16 cellular contexts compared by ENCODE assay signal in genomic region chr10:104340692-104341091, GRCh38. TPM values are rescaled to one million over a fixed set of nuclear protein-coding genes. Genes with fewer than 3 reads are reported as not detected.
DNase-seq lines count a peak whose midpoint lies in the region; ATAC-seq and TF ChIP-seq lines count a peak whose summit lies in the region.
"Had no signal": no experiment of that assay in that cellular context is flagged by ENCODE, and none has a peak within 500 bp of the region (broad histone marks: within the 10 kb centered on the region; RNA-seq: fewer than 3 reads in every experiment).

No MANE protein-coding gene starts in this region.

- H3K27me3 ChIP-seq in AG04450 (ENCODE audit: control insufficient read depth, insufficient read depth, low read length) = no peaks in the 10 kb centered on the region
- no peaks in the 10 kb centered on the region for H3K27me3 ChIP-seq in RWPE2 (ENCODE audit: insufficient read depth, poor library complexity, severe bottlenecking)
- H3K27me3 ChIP-seq in right atrium auricular region = no peaks in the 10 kb centered on the region
- no peaks in the 10 kb centered on the region for H3K27me3 ChIP-seq in rectal smooth muscle tissue (ENCODE audit: control insufficient read depth, insufficient read depth, low read length)
- H3K27me3 ChIP-seq: suprapubic skin had no signal

- H3K4me1 ChIP-seq in RWPE2 (ENCODE audit: insufficient read depth, poor library complexity, severe bottlenecking) (peaks cover 9% of the 10 kb centered on the region), right atrium auricular region (peaks cover 0 to 48% of the 10 kb centered on the region in 2 donors), rectal smooth muscle tissue (ENCODE audit: control insufficient read depth, insufficient read depth, low read length) (peaks cover 17% of the 10 kb centered on the region)

- H3K9ac ChIP-seq in rectal smooth muscle tissue (ENCODE audit: low read length) = no peak overlapping the region

- DNase-seq in AG04450 (ENCODE audit: low read depth, low spot score) = no peak
- no peak for DNase-seq in RWPE2 (ENCODE audit: low spot score)
- DNase-seq in right atrium auricular region (ENCODE audit: low spot score) = no peak
- no peak for DNase-seq in hypothalamus (lab: John Stamatoyannopoulos, UW)
- no peak for DNase-seq in effector CD4-positive, alpha-beta T cell
- DNase-seq: activated CD4-positive, CD25-positive, alpha-beta regulatory T cell; activated T-cell treated with anti-CD3 and anti-CD28 coated beads for 4 hours; effector memory CD8-positive, alpha-beta T cell; NCI-H1092 treated with DMSO at 0.1 percent for 48 hours; NCI-H2227 treated with DMSO at 0.1 percent for 48 hours; nephron progenitor cell had no signal

- ATAC-seq in RWPE2 (ENCODE audit: low read depth) (no peak), GM21381 (IDR thresholded peaks at IDR 0.05; ENCODE audit: unreplicated experiment) (no peak), GM19023 (IDR thresholded peaks at IDR 0.05; ENCODE audit: unreplicated experiment) (no peak)
- ATAC-seq: effector memory CD8-positive, alpha-beta T cell had no signal

- no peaks in the 10 kb centered on the region; the same call in 1 of the 2 replicates for H3K36me3 ChIP-seq in RWPE2 (ENCODE audit: low read depth)
- H3K36me3 ChIP-seq in right atrium auricular region = peaks cover 4% of the 10 kb centered on the region
- no peaks in the 10 kb centered on the region for H3K36me3 ChIP-seq in rectal smooth muscle tissue (ENCODE audit: control insufficient read depth, insufficient read depth, low read length)
- H3K36me3 ChIP-seq: suprapubic skin had no signal

- H3K9me3 ChIP-seq in AG04450 (ENCODE audit: control insufficient read depth, insufficient read depth, low read length) (peaks cover 4% of the 10 kb centered on the region; the same call in 1 of the 2 replicates), RWPE2 (ENCODE audit: severe bottlenecking) (no peaks in the 10 kb centered on the region), right atrium auricular region (no peaks in the 10 kb centered on the region)
- H3K9me3 ChIP-seq: suprapubic skin had no signal

- no peak overlapping the region for H3K4me3 ChIP-seq in AG04450 (ENCODE audit: low read depth, low read length)
- H3K4me3 ChIP-seq in RWPE2 (ENCODE audit: severe bottlenecking) = no peak overlapping the region
- no peak overlapping the region for H3K4me3 ChIP-seq in right atrium auricular region
- no peak overlapping the region for H3K4me3 ChIP-seq in rectal smooth muscle tissue (ENCODE audit: low read length)

- peak overlapping the region; percentile 21 for H3K27ac ChIP-seq in AG04450 (ENCODE audit: low read depth, low read length)
- H3K27ac ChIP-seq in RWPE2 (ENCODE audit: poor library complexity, severe bottlenecking) = peak overlapping the region; percentile 99
- peak overlapping the region; percentile 99 to 100 for H3K27ac ChIP-seq in right atrium auricular region
- peak overlapping the region; percentile 95 for H3K27ac ChIP-seq in rectal smooth muscle tissue (ENCODE audit: low read depth, low read length)

- POLR2A ChIA-PET in AG04450 (lab: Yijun Ruan, JAX) = no interaction called here

- CTCF ChIA-PET in AG04450 (lab: Charles Lee) = interaction anchor here (1.0 to 3.8 kb wide), 7 partner anchors 10 to 69 kb away, joined by 4 to 55 read pairs (median 11); partner anchors contain the start of gene CFAP58

- TF ChIP-seq CTCF in AG04450 (IDR thresholded peaks at IDR 0.05; ENCODE audit: low read depth, low read length) (no peak), RWPE2 (IDR thresholded peaks at IDR 0.05; ENCODE audit: poor library complexity, severe bottlenecking) (no peak), right atrium auricular region (IDR thresholded peaks at IDR 0.05) (no peak)

RNA-seq across cellular contexts. Expression of gene ITPRIP, which starts 2.4 kb away (rescaled TPM):
- polyA plus RNA-seq in AG04450 (2011; rRNA removed) = 18.8 and 22.9 TPM in 2 replicates
- polyA minus RNA-seq in AG04450 (2011; rRNA and poly(A)+ RNA removed) = 22.2 and 25.4 TPM in 2 replicates
- total RNA-seq in right atrium auricular region = 10 to 100 TPM; 56.2 to 62.5 TPM

RNA-seq across cellular contexts. Expression of gene CFAP58, which starts 12.9 kb away (rescaled TPM):
- 0.35 and 0.51 TPM in 2 replicates for polyA plus RNA-seq in AG04450 (2011; rRNA removed)
- polyA minus RNA-seq in AG04450 (2011; rRNA and poly(A)+ RNA removed) = 0.35 and 0.78 TPM in 2 replicates
- 1 to 10 TPM; 3.5 to 4.8 TPM for total RNA-seq in right atrium auricular region
- polyA plus RNA-seq: IgD-negative memory B cell had no signal

Comparison
In these comparisons a context has a peak if more than half of its experiments do, and no peak if none do; other contexts are left out.
1. H3K27ac ChIP-seq: peak in every context shown above with its lines; median percentile 100 in right atrium auricular region; 99 in RWPE2; 95 in rectal smooth muscle tissue; 21 in AG04450.